In genomic region chr4:73131281-73131680, GRCh38 we compare ENCODE assay signal across 17 cellular contexts.
A peak's percentile ranks its signal among the peaks of the same experiment; 100 is the strongest.
DNase-seq lines count a peak whose midpoint lies in the region; ATAC-seq, FAIRE-seq and TF ChIP-seq lines count a peak whose summit lies in the region.
"Had no signal": no experiment of that assay in that cellular context is flagged by ENCODE, and none has a peak within 500 bp of the region (broad histone marks: within the 10 kb centered on the region; RNA-seq: fewer than 3 reads in every experiment).

No MANE protein-coding gene starts in this region.

- H3K9ac ChIP-seq in HUES6 (ENCODE audit: low read length) (no peak overlapping the region), endothelial cell of umbilical vein (replicated peaks; ENCODE audit: extremely low read depth, insufficient read depth, low read length) (no peak overlapping the region)

- CTCF ChIA-PET in endothelial cell of umbilical vein (lab: Charles Lee) = interaction anchor here (1.4 kb wide), 1 partner anchor 16 kb away, joined by 3 read pairs; no protein-coding TSS in a partner anchor

- H3K9me3 ChIP-seq in cardiac muscle cell (ENCODE audit: low read depth) (no peaks in the 10 kb centered on the region), right cardiac atrium (ENCODE audit: control insufficient read depth, low read length) (no peaks in the 10 kb centered on the region), HUES6 (ENCODE audit: control insufficient read depth, insufficient read depth, low read depth, low read length) (no peaks in the 10 kb centered on the region), endothelial cell of umbilical vein (replicated peaks; ENCODE audit: control insufficient read depth, insufficient read depth, low read length) (no peaks in the 10 kb centered on the region)

- no TSS peak for BruUV-seq in endothelial cell of umbilical vein (replicated peaks; lab: Mats Ljungman, UMichigan)

- H3K27ac ChIP-seq in cardiac muscle cell (peak overlapping the region; percentile 46), right cardiac atrium (ENCODE audit: low read length) (no peak overlapping the region), HUES6 (ENCODE audit: low read depth, low read length) (peak overlapping the region; percentile 25; the same call in 1 of the 2 replicates), endothelial cell of umbilical vein (ENCODE audit: insufficient read depth, low read depth, low read length) (no peak overlapping the region)
- H3K27ac ChIP-seq: C4-2B had no signal

- H3K4me1 ChIP-seq in cardiac muscle cell (ENCODE audit: low read depth) = peaks cover 3% of the 10 kb centered on the region
- H3K4me1 ChIP-seq in right cardiac atrium (ENCODE audit: control insufficient read depth, insufficient read depth, low read length) = no peaks in the 10 kb centered on the region
- H3K4me1 ChIP-seq in HUES6 (ENCODE audit: control insufficient read depth, insufficient read depth, low read length) = 0 out of 2 replicates have a peak, but pooled peaks cover 6% of the 10 kb centered on the region
- H3K4me1 ChIP-seq in endothelial cell of umbilical vein (ENCODE audit: control insufficient read depth, extremely low read depth, insufficient read depth, low read length) = no peaks in the 10 kb centered on the region

- POLR2A ChIA-PET in endothelial cell of umbilical vein (lab: Charles Lee) = no interaction called here

- H3K36me3 ChIP-seq in cardiac muscle cell (peaks cover 61% of the 10 kb centered on the region), HUES6 (ENCODE audit: control insufficient read depth, insufficient read depth, low read length) (peaks cover 59% of the 10 kb centered on the region), endothelial cell of umbilical vein (ENCODE audit: control insufficient read depth in 2 of 2, extremely low read depth in 1 of 2, insufficient read depth in 2 of 2, low read length in 2 of 2) (peaks cover 2 to 15% of the 10 kb centered on the region in 2 experiments)

- H3K4me2 ChIP-seq in endothelial cell of umbilical vein (ENCODE audit: insufficient read depth, low read length) = no peak overlapping the region

- H4K20me1 ChIP-seq in endothelial cell of umbilical vein (replicated peaks; ENCODE audit: control insufficient read depth, extremely low read depth, insufficient read depth, low read length) = peaks cover 2% of the 10 kb centered on the region

- no peak for TF ChIP-seq POLR2A in endothelial cell of umbilical vein (IDR thresholded peaks at IDR 0.05; ENCODE audit: low read depth, low read length)

- 69% methylated on average over 1 of the region's 1 CpG for WGBS in right cardiac atrium

- H2AFZ ChIP-seq in endothelial cell of umbilical vein (ENCODE audit: low read depth, low read length) = no peak overlapping the region

- H3K4me3 ChIP-seq in cardiac muscle cell (no peak overlapping the region), right cardiac atrium (ENCODE audit: low read length) (no peak overlapping the region), HUES6 (ENCODE audit: low read depth, low read length) (no peak overlapping the region), endothelial cell of umbilical vein (replicated peaks in 1 of 3; ENCODE audit: insufficient read depth in 1 of 3, low read depth in 1 of 3, low read length in 3 of 3) (no peak overlapping the region)

- FAIRE-seq in D721Med (lab: Jason Lieb, UNC) (peak; percentile 69), endothelial cell of umbilical vein (lab: Jason Lieb, UNC) (peak; percentile 12)
- FAIRE-seq: A204.1 had no signal

- DNase-seq in cardiac muscle cell (ENCODE audit: low read depth in 1 of 2, low spot score in 1 of 2) (no peak), right cardiac atrium (no peak), D721Med (ENCODE audit: insufficient read length, low spot score) (no peak), endothelial cell of umbilical vein (ENCODE audit: low read depth, low spot score) (no peak), NCI-H1105 treated with DMSO at 0.1 percent for 48 hours (lab: John Stamatoyannopoulos, UW) (no peak)
- DNase-seq: ACHN; AML-193; CD4-positive, alpha-beta T cell; DMS79 treated with DMSO at 0.1 percent for 48 hours; GF-D8; GOT3; H7; KBM-7 had no signal

- TF ChIP-seq CTCF in cardiac muscle cell (IDR thresholded peaks at IDR 0.05; ENCODE audit: low read depth, low read length) (no peak), D721Med (IDR thresholded peaks at IDR 0.05; ENCODE audit: insufficient read depth, missing control alignments) (no peak), endothelial cell of umbilical vein (IDR thresholded peaks at IDR 0.05; ENCODE audit: extremely low read depth in 1 of 2, insufficient read depth in 1 of 2, low read depth in 1 of 2, low read length in 2 of 2) (no peak)

- intact Hi-C loops in right cardiac atrium (cut with DNase I) = no loop called here
- intact Hi-C loops in endothelial cell of umbilical vein (cut with micrococcal nuclease) = no loop called here

- ATAC-seq in right cardiac atrium = no peak
- ATAC-seq in GM18502 (IDR thresholded peaks at IDR 0.05; ENCODE audit: poor library complexity, unreplicated experiment) = no peak

- dilution Hi-C loops in endothelial cell of umbilical vein (cut with MboI; ENCODE audit: extremely low pct_ligation_motif_present, low sequenced_read_pairs) = no loop called here

- H3K79me2 ChIP-seq in endothelial cell of umbilical vein (ENCODE audit: control insufficient read depth, insufficient read depth, low read length) = peaks cover 9% of the 10 kb centered on the region

- no peaks in the 10 kb centered on the region for H3K9me1 ChIP-seq in endothelial cell of umbilical vein (replicated peaks; ENCODE audit: control insufficient read depth, extremely low read depth, insufficient read depth, low read length)

- no peaks in the 10 kb centered on the region for H3K27me3 ChIP-seq in cardiac muscle cell
- no peaks in the 10 kb centered on the region for H3K27me3 ChIP-seq in right cardiac atrium (ENCODE audit: control insufficient read depth, insufficient read depth)
- H3K27me3 ChIP-seq in HUES6 (ENCODE audit: control insufficient read depth, insufficient read depth, low read length) = no peaks in the 10 kb centered on the region
- H3K27me3 ChIP-seq in endothelial cell of umbilical vein (ENCODE audit: control insufficient read depth in 2 of 2, insufficient read depth in 2 of 2, low read length in 2 of 2) = no peaks in the 10 kb centered on the region

TF ChIP-seq in endothelial cell of umbilical vein, 7 proteins besides CTCF, POLR2A, EP300 and RAD21:
- no peak for TF ChIP-seq GATA2 (IDR thresholded peaks at IDR 0.05; ENCODE audit: insufficient read depth, insufficient read length, low read depth, low read length)
- no peak for TF ChIP-seq FOS (IDR thresholded peaks at IDR 0.05; ENCODE audit: borderline replicate concordance, insufficient read depth, low read length)
- TF ChIP-seq JUN (IDR thresholded peaks at IDR 0.05; ENCODE audit: borderline replicate concordance, insufficient read depth, insufficient read length, low read depth) = no peak
- TF ChIP-seq EZH2 (IDR thresholded peaks at IDR 0.05; ENCODE audit: borderline replicate concordance, low read depth, low read length, severe bottlenecking) = no peak
- TF ChIP-seq POLR2AphosphoS5 (IDR thresholded peaks at IDR 0.05; ENCODE audit: insufficient read depth, low read depth, low read length) = no peak
- TF ChIP-seq MYC (IDR thresholded peaks at IDR 0.05; ENCODE audit: low read depth, low read length) = no peak
- no peak for TF ChIP-seq MAX (IDR thresholded peaks at IDR 0.05; ENCODE audit: insufficient read depth, insufficient read length)
TF ChIP-seq in endothelial cell of umbilical vein: peak in this region for 0.

Comparison
In these comparisons a context has a peak if more than half of its experiments do, and no peak if none do; other contexts are left out.
1. H3K27ac ChIP-seq: peak in cardiac muscle cell (single experiment) and HUES6 (single experiment); none in right cardiac atrium (single experiment) and endothelial cell of umbilical vein (single experiment).